Comparison of ENCODE assay signal across 8 cellular contexts in the genomic region with DNA sequence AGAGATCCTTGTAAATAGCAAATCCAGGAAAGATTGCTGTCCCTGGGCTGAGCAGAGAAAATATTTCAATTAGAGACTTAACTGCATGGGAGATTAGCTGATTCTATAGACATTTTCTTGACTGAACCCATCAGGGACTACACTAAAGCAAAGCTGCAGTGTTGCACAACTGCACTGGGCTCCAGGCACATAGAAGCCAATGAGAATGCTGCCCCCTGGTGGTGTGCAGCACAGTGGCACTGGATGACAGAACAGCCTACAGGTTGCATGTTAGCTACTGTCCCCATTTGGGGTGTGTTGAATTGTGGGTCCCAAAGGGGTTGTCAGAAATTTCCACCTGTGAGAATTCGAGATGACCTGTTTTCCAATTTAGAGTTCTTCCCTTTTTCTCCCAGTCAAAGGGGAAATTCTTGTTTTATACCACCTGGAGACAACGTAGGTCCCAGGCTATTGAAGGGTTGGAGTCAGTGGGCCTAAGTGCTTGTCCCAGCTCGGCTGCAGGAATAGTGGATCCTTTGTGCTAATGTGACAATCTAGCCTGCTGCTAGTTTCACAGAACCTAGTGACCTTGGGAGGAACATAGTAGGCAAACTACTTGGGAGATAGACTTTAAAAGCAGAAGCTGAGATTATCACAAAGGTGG.
DNase-seq lines count a peak whose midpoint lies in the region; ATAC-seq, FAIRE-seq and TF ChIP-seq lines count a peak whose summit lies in the region.
"Had no signal": no experiment of that assay in that cellular context is flagged by ENCODE, and none has a peak within 500 bp of the region (broad histone marks: within the 10 kb centered on the region; RNA-seq: fewer than 3 reads in every experiment).

No MANE protein-coding gene starts in this region.

- H3K27me3 ChIP-seq in MM.1S (replicated peaks; ENCODE audit: insufficient read depth, low read length) (no peaks in the 10 kb centered on the region), body of pancreas (no peaks in the 10 kb centered on the region), keratinocyte (ENCODE audit: control insufficient read depth, extremely low read depth, insufficient read depth, low read length) (peaks cover 3% of the 10 kb centered on the region)

- peak; percentile 85 for ATAC-seq in body of pancreas
- no peak for ATAC-seq in GM19467 (IDR thresholded peaks at IDR 0.05; ENCODE audit: unreplicated experiment)

- H3K4me1 ChIP-seq in MM.1S (ENCODE audit: low read length) (no peaks in the 10 kb centered on the region), body of pancreas (peaks cover 23% of the 10 kb centered on the region), keratinocyte (ENCODE audit: control insufficient read depth, extremely low read depth, insufficient read depth, low read length) (no peaks in the 10 kb centered on the region)

- no peaks in the 10 kb centered on the region for H3F3A ChIP-seq in MM.1S (ENCODE audit: insufficient read depth, low read length)

- intact Hi-C loops in body of pancreas (cut with DNase I), result no loop called here

- H3K9ac ChIP-seq in MM.1S (ENCODE audit: low read length), result no peak overlapping the region
- H3K9ac ChIP-seq in keratinocyte (ENCODE audit: control insufficient read depth, extremely low read depth, insufficient read depth, low read length), result no peak overlapping the region

- H3K36me3 ChIP-seq in MM.1S (replicated peaks; ENCODE audit: insufficient read depth, low read length) (no peaks in the 10 kb centered on the region), body of pancreas (replicated peaks in 1 of 2; ENCODE audit: insufficient read depth in 1 of 2, low read depth in 2 of 2) (no peaks in the 10 kb centered on the region), keratinocyte (ENCODE audit: control insufficient read depth in 2 of 2, extremely low read depth in 1 of 2, insufficient read depth in 2 of 2, low read length in 2 of 2) (no peaks in the 10 kb centered on the region)

- 42 to 45% methylated on average over 3 of the region's 3 CpGs for WGBS in body of pancreas, 2 donors

- H3K9me2 ChIP-seq in MM.1S (replicated peaks; ENCODE audit: insufficient read depth, low read length), result no peaks in the 10 kb centered on the region

- no peak for TF ChIP-seq POLR2A in body of pancreas (IDR thresholded peaks at IDR 0.05)

- H3K79me2 ChIP-seq in MM.1S (ENCODE audit: low read length) (no peaks in the 10 kb centered on the region), keratinocyte (ENCODE audit: control insufficient read depth, insufficient read depth, low read length) (no peaks in the 10 kb centered on the region)

- H4K20me1 ChIP-seq in MM.1S (ENCODE audit: insufficient read depth, low read length), result no peaks in the 10 kb centered on the region
- no peaks in the 10 kb centered on the region for H4K20me1 ChIP-seq in keratinocyte (ENCODE audit: control insufficient read depth, extremely low read depth, insufficient read depth, low read length)

- DNase-seq in GM10266 (ENCODE audit: extremely low spot score) (peak; percentile 68), MM.1S (peak; percentile 53), SK-N-DZ (ENCODE audit: low spot score) (peak; percentile 61), body of pancreas (peak; percentile 79 to 84 (median 82)), keratinocyte (ENCODE audit: low read depth, low spot score) (peak; percentile 33)
- peak; percentile 58 for DNase-seq in stimulated activated CD4-positive, alpha-beta T cell treated with anti-CD3 and anti-CD28 coated beads, Interleukin-4, amount 100 ng/mL, for 24 hours

- H3K27ac ChIP-seq in MM.1S (ENCODE audit: low read length) (no peak overlapping the region), body of pancreas (no peak overlapping the region), keratinocyte (ENCODE audit: control insufficient read depth, insufficient read depth, low read length) (no peak overlapping the region)

- H3K9me3 ChIP-seq in MM.1S (replicated peaks; ENCODE audit: insufficient read depth, low read length) (no peaks in the 10 kb centered on the region), body of pancreas (no peaks in the 10 kb centered on the region), keratinocyte (ENCODE audit: control insufficient read depth, low read depth, low read length) (no peaks in the 10 kb centered on the region)

- H2AFZ ChIP-seq in MM.1S (ENCODE audit: low read length) (no peak overlapping the region), keratinocyte (ENCODE audit: control insufficient read depth, low read length) (no peak overlapping the region)

- TF ChIP-seq CTCF in GM10266 (IDR thresholded peaks at IDR 0.05; ENCODE audit: control insufficient read depth, insufficient read depth, low read depth, missing control alignments) (peak; percentile 80), MM.1S (IDR thresholded peaks at IDR 0.05; ENCODE audit: low read length) (peak; percentile 75), body of pancreas (IDR thresholded peaks at IDR 0.05) (peak; percentile 75 to 85 (median 80)), keratinocyte (optimal IDR thresholded peaks at IDR 0.05 in 1 of 3, IDR thresholded peaks at IDR 0.05 in 1 of 3, conservative IDR thresholded peaks at IDR 0.05 in 1 of 3; ENCODE audit: extremely low read depth in 1 of 3, insufficient read depth in 2 of 3, low read length in 3 of 3) (peak; percentile 95 to 99 (median 97))

- H3K9me1 ChIP-seq in keratinocyte (ENCODE audit: control insufficient read depth, extremely low read depth, insufficient read depth, low read length), result no peaks in the 10 kb centered on the region

- dilution Hi-C loops in keratinocyte (cut with MboI; ENCODE audit: extremely low pct_ligation_motif_present, low sequenced_read_pairs), result no loop called here

- H3K4me3 ChIP-seq in MM.1S (ENCODE audit: low read length) (no peak overlapping the region), body of pancreas (no peak overlapping the region), keratinocyte (ENCODE audit: control insufficient read depth in 2 of 3, extremely low read depth in 1 of 3, insufficient read depth in 2 of 3, low read depth in 1 of 3, low read length in 3 of 3) (no peak overlapping the region)

- FAIRE-seq in keratinocyte (lab: Jason Lieb, UNC), result peak; percentile 44
- FAIRE-seq: colon had no signal

- H3K4me2 ChIP-seq in MM.1S (ENCODE audit: low read depth, low read length) (no peak overlapping the region), keratinocyte (ENCODE audit: control insufficient read depth, extremely low read depth, insufficient read depth, low read depth, low read length) (no peak overlapping the region)
